ENCODE assay signal across 9 cellular contexts in the genomic region with DNA sequence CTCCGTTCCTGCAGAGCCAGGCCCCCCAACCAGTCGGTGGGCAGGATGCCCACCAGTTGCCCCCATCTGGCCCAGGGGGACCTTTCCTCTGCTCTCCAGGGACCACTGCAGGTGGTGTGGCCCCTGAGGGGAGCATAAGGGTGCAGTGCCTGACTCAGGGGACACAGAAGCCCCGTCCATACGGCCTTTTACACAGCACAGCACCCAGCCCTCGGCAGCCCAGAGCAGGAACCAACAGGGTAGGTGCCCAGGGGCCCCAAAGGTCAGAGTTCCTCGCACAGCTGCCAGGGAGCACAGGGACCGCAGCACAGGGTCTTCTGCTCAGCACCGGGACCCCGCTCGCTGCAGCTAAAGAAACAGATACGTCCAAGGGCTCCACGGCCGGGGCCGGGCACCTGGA. TPM values are rescaled to one million over a fixed set of nuclear protein-coding genes. Genes with fewer than 3 reads are reported as not detected.
DNase-seq lines count a peak whose midpoint lies in the region; ATAC-seq, FAIRE-seq and TF ChIP-seq lines count a peak whose summit lies in the region.
"Not testable (repeated sequence)": the region's sequence is repeated elsewhere in the genome, so short reads cannot be mapped to it uniquely, and the experiment has no call there.
"Had no signal": no experiment of that assay in that cellular context is flagged by ENCODE, and none has a peak within 500 bp of the region (broad histone marks: within the 10 kb centered on the region; RNA-seq: fewer than 3 reads in every experiment).

No MANE protein-coding gene starts in this region.

- not testable (repeated sequence) for TF ChIP-seq EP300 in GM12878 (IDR thresholded peaks at IDR 0.05; ENCODE audit: borderline replicate concordance in 1 of 2, control insufficient read depth in 1 of 2, low read depth in 2 of 2, low read length in 2 of 2)

- H3K27me3 ChIP-seq in Panc1 (ENCODE audit: control insufficient read depth, insufficient read depth, low read length); GM12878 (replicated peaks in 1 of 2; ENCODE audit: control insufficient read depth in 2 of 2, insufficient read depth in 2 of 2, low read length in 1 of 2); pancreas: not testable (repeated sequence)

- not testable (repeated sequence) for TF ChIP-seq POLR2A in GM12878 (IDR thresholded peaks at IDR 0.05; ENCODE audit: low read depth, low read length)

- not testable (repeated sequence) for H3K36me3 ChIP-seq in Panc1 (ENCODE audit: control insufficient read depth, insufficient read depth, low read length); GM12878 (ENCODE audit: control insufficient read depth in 2 of 2, insufficient read depth in 2 of 2, low read length in 1 of 2); pancreas

- H3K79me2 ChIP-seq in GM12878 (ENCODE audit: control insufficient read depth, insufficient read depth, low read length), result not testable (repeated sequence)

- in situ Hi-C loops in Panc1 (cut with HindIII; ENCODE audit: low pct_unique_long_range_greater_than_20kb, low sequenced_read_pairs), result not testable (repeated sequence)
- in situ Hi-C loops in GM12878 (cut with MboI), result loop anchor here (10.0 kb wide), 1 partner anchor 221 kb away; no protein-coding TSS in a partner anchor

- H3K4me1 ChIP-seq in Panc1 (ENCODE audit: control insufficient read depth, insufficient read depth, low read length); GM12878 (ENCODE audit: control insufficient read depth, insufficient read depth, low read length); pancreas: not testable (repeated sequence)

- not testable (repeated sequence) for H3K9ac ChIP-seq in GM12878 (ENCODE audit: control insufficient read depth, insufficient read depth, low read length)

- CTCF ChIA-PET in Panc1 (lab: Charles Lee); GM12878 (lab: Yijun Ruan, JAX): not testable (repeated sequence)

- intact Hi-C loops in Panc1 (cut with micrococcal nuclease; ENCODE audit: unreplicated experiment); pancreas (cut with DNase I): not testable (repeated sequence)
- intact Hi-C loops in GM12878 (cut with micrococcal nuclease; ENCODE audit: unreplicated experiment), result loop anchor here (5.0 kb wide), 1 partner anchor 228 kb away; no protein-coding TSS in a partner anchor

- H3K4me3 ChIP-seq in Panc1 (ENCODE audit: low read depth in 2 of 2, low read length in 2 of 2); GM12878; pancreas: not testable (repeated sequence)

- H2AFZ ChIP-seq in GM12878 (ENCODE audit: control insufficient read depth, low read depth, low read length), result not testable (repeated sequence)

- POLR2A ChIA-PET in Panc1 (lab: Charles Lee); GM12878 (lab: Charles Lee): not testable (repeated sequence)

- BruUV-seq in Panc1 (replicated peaks; lab: Mats Ljungman, UMichigan); GM12878 (replicated peaks; lab: Mats Ljungman, UMichigan): not testable (repeated sequence)

- RAD21 ChIA-PET in GM12878 (lab: Charles Lee; ENCODE audit: unreplicated experiment), result not testable (repeated sequence)

- SMC1A ChIA-PET in GM12878 (lab: Charles Lee; ENCODE audit: uncharacterized antibody, unreplicated experiment), result not testable (repeated sequence)

- not testable (repeated sequence) for TF ChIP-seq RAD21 in GM12878 (IDR thresholded peaks at IDR 0.05; ENCODE audit: insufficient read depth, low read depth, low read length)

- peak; percentile 12 for ATAC-seq in GM19025 (IDR thresholded peaks at IDR 0.05; ENCODE audit: low read depth, unreplicated experiment)
- peak; percentile 5 for ATAC-seq in GM21515 (IDR thresholded peaks at IDR 0.05; ENCODE audit: unreplicated experiment)
- peak; percentile 1 for ATAC-seq in HG02870 (IDR thresholded peaks at IDR 0.05; ENCODE audit: unreplicated experiment)
- peak; percentile 4 for ATAC-seq in HG03280 (IDR thresholded peaks at IDR 0.05; ENCODE audit: unreplicated experiment)
- ATAC-seq in Panc1, result peak; percentile 62
- peak; percentile 30 for ATAC-seq in GM12878
- peak; percentile 1 to 53 (median 25) for ATAC-seq in pancreas

- no CpG with 5 or more reads among the region's 14 CpGs for WGBS in GM12878 (ENCODE audit: insufficient coverage, insufficient replicate concordance, low lambda C conversion rate, missing lambda C conversion rate)
- no CpG with 5 or more reads among the region's 14 CpGs for WGBS in pancreas, 2 donors

- H3K27ac ChIP-seq in Panc1 (ENCODE audit: low read length); GM12878 (ENCODE audit: control insufficient read depth, insufficient read depth); pancreas: not testable (repeated sequence)

- DNase-seq in Panc1 (ENCODE audit: low read depth, low spot score); GM12878 (ENCODE audit: low read depth, low spot score); pancreas: not testable (repeated sequence)

- not testable (repeated sequence) for H3K9me3 ChIP-seq in Panc1 (ENCODE audit: control insufficient read depth, insufficient read depth, low read depth, low read length); GM12878 (replicated peaks; ENCODE audit: control insufficient read depth, insufficient read depth, low read length); pancreas

- TF ChIP-seq CTCF in Panc1 (IDR thresholded peaks at IDR 0.05); GM12878 (IDR thresholded peaks at IDR 0.05 in 2 of 3, conservative IDR thresholded peaks at IDR 0.05 in 1 of 3; ENCODE audit: control insufficient read depth in 2 of 3, extremely low read depth in 1 of 3, insufficient read depth in 1 of 3, low read depth in 3 of 3, low read length in 3 of 3); pancreas (IDR thresholded peaks at IDR 0.05): not testable (repeated sequence)

- H4K20me1 ChIP-seq in GM12878 (ENCODE audit: control insufficient read depth, insufficient read depth), result not testable (repeated sequence)

- H3K4me2 ChIP-seq in GM12878 (ENCODE audit: control insufficient read depth, insufficient read depth), result not testable (repeated sequence)

- FAIRE-seq in GM12878 (lab: Jason Lieb, UNC); pancreas (lab: Jason Lieb, UNC): not testable (repeated sequence)

RNA-seq across cellular contexts. Expression of gene APOD, which starts 40.4 kb away (rescaled TPM):
- not detected for total RNA-seq in Panc1 (2021; ENCODE audit: unreplicated experiment)
- not detected for polyA plus RNA-seq in Panc1 (2012; ENCODE audit: insufficient read length)
- not detected in 2 replicates for total RNA-seq in GM12878 (2013; cell fraction: nucleolus; rRNA removed)
- total RNA-seq in GM12878 (2014; rRNA removed), result 0.06 TPM in 1 of 2 replicates, not detected in the other
- total RNA-seq in GM12878 (2014; rRNA removed; fragmentation: Illumina TruSeq; extraction: Trizol), result not detected in 2 replicates
- total RNA-seq in GM12878 (2021), result not detected in 2 replicates
- not detected for polyA plus RNA-seq in GM12878 (2011; ENCODE audit: low read depth)
- polyA plus RNA-seq in GM12878 (2011; rRNA removed), result 0.35 and 0.48 TPM in 2 replicates
- polyA plus RNA-seq in GM12878 (2011; cell fraction: cytosol; rRNA removed), result 0.25 and 0.39 TPM in 2 replicates
- not detected in 2 replicates for polyA plus RNA-seq in GM12878 (2011; cell fraction: nucleus; rRNA removed)
- polyA plus RNA-seq in GM12878 (2012), result 0.45 and 0.73 TPM in 2 replicates
- 0.12 TPM in 1 of 2 replicates, not detected in the other for polyA plus RNA-seq in GM12878 (2014; fragmentation: Illumina TruSeq; extraction: Trizol)
- under 1 TPM; 0.31 to 0.47 TPM for polyA plus RNA-seq in GM12878 (2014; fragmentation: Nextera tagmentation; extraction: Ambion mirVana)
- polyA plus RNA-seq in GM12878 (2014; rRNA removed), result not detected in 2 replicates
- under 1 TPM; 0.58 to 0.77 TPM for polyA plus RNA-seq in GM12878 (2016; fragmentation: Nextera tagmentation; extraction: Ambion mirVana)
- 0.37 and 1.2 TPM in 2 replicates for polyA minus RNA-seq in GM12878 (2011; rRNA and poly(A)+ RNA removed)
- not detected in 2 replicates for polyA minus RNA-seq in GM12878 (2011; cell fraction: cytosol; rRNA and poly(A)+ RNA removed)
- polyA minus RNA-seq in GM12878 (2011; cell fraction: nucleus; rRNA and poly(A)+ RNA removed), result not detected in 2 replicates
- 100 to 1,000 TPM in 2 of 6 donors, 10 to 100 TPM in 4; 12.1 to 133 (median 54.6) TPM for total RNA-seq in pancreas
- 10 to 100 TPM; 47.9 to 75.7 TPM for polyA plus RNA-seq in pancreas
- total RNA-seq: epithelial cell of proximal tubule had no signal
- polyA plus RNA-seq: IgD-negative memory B cell had no signal

Comparison
In these comparisons a context has a peak if more than half of its experiments do, and no peak if none do; other contexts are left out.
1. ATAC-seq: peak in every context shown above with its lines; median percentile 62 in Panc1; 30 in GM12878; 25 in pancreas; 12 in GM19025; 5 in GM21515; 4 in HG03280; 1 in HG02870.
2. RNA of gene APOD, which starts 40.4 kb away (total RNA-seq): 12.1 to 133 TPM in pancreas; not detected in Panc1 (single experiment) and 0.06 TPM in GM12878; every median in the first group is over 10 times any median in the second.